ENCODE assay signal across 34 cellular contexts in the genomic region with DNA sequence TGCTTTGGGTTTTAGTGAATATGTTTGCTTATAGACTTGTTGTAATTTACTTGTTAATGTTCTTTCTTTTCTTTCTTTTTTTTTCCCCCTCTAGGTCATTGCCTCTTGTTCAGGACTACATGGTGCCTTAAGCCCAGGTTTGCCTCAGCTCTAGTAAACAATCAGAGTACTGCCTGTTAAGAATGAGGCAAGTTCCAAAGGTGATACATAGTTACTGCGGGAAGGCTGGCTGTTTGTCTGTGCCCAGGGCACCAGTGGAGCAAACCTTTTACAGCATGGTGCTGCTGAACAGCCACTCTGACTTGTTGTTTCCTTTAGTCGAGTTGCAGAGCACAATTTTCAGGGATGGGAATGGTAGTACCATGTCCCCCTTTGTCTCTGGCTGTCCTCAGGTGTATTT.
"Had no signal": no experiment of that assay in that cellular context is flagged by ENCODE, and none has a peak within 500 bp of the region (broad histone marks: within the 10 kb centered on the region; RNA-seq: fewer than 3 reads in every experiment).

No MANE protein-coding gene starts in this region.

- H3K27me3 ChIP-seq: MG63 had no signal

- H3K9me3 ChIP-seq: MG63 had no signal

- DNase-seq: Karpas-422, Kasumi-1, MG63, MM.1S, MV-4-11, NCI-H1048, NCI-H1092, NCI-H1092 treated with DMSO at 0.1 percent for 48 hours, NCI-H1105, NCI-H1105 treated with DMSO at 0.1 percent for 48 hours, NCI-H1417, NCI-H1417 treated with DMSO at 0.1 percent for 48 hours, NCI-H1436, NCI-H1436 treated with DMSO at 0.1 percent for 48 hours, NCI-H146, NCI-H1694, NCI-H1694 treated with DMSO at 0.1 percent for 48 hours, NCI-H187, NCI-H187 treated with DMSO at 0.1 percent for 48 hours, NCI-H1930, NCI-H2029, NCI-H2029 treated with DMSO at 0.1 percent for 48 hours, NCI-H2081, NCI-H2081 treated with DMSO at 0.1 percent for 48 hours, NCI-H2107, NCI-H2171, NCI-H2171 treated with DMSO at 0.1 percent for 48 hours, NCI-H2227 treated with DMSO at 0.1 percent for 48 hours, NCI-H226, NCI-H345, NCI-H446, NCI-H446 treated with DMSO at 0.1 percent for 48 hours, NCI-H510A, NCI-H510A treated with DMSO at 0.1 percent for 48 hours had no signal
